ENCODE assay signal across 10 cellular contexts in genomic region chr12:64583395-64584172, GRCh38. TPM values are rescaled to one million over a fixed set of nuclear protein-coding genes. Genes with fewer than 3 reads are reported as not detected.
DNase-seq lines count a peak whose midpoint lies in the region; ATAC-seq and TF ChIP-seq lines count a peak whose summit lies in the region.
"Had no signal": no experiment of that assay in that cellular context is flagged by ENCODE, and none has a peak within 500 bp of the region (broad histone marks: within the 10 kb centered on the region; RNA-seq: fewer than 3 reads in every experiment).

No MANE protein-coding gene starts in this region.

- H3K4me3 ChIP-seq in HFF-Myc (replicated peaks; ENCODE audit: low read depth, low read length): no peak overlapping the region
- H3K4me3 ChIP-seq: tibial nerve had no signal

- peak; percentile 37 for DNase-seq in HFF-Myc (ENCODE audit: extremely low read depth, low read depth)
- DNase-seq in fibroblast of peridontal ligament (ENCODE audit: extremely low read depth): peak; percentile 58
- DNase-seq in sciatic nerve (ENCODE audit: low spot score): no peak
- DNase-seq in NCI-H774 (lab: John Stamatoyannopoulos, UW): no peak
- DNase-seq: NCI-H2081 had no signal

- TF ChIP-seq CTCF in HFF-Myc (IDR thresholded peaks at IDR 0.05; ENCODE audit: low read depth, low read length, missing control alignments): no peak

- ATAC-seq in SK-N-SH treated with all-trans-retinoic acid at 6 μM for 48 hours (peak; percentile 86), sciatic nerve (peak; percentile 55), GM19397 (IDR thresholded peaks at IDR 0.05; ENCODE audit: unreplicated experiment) (no peak), GM21619 (IDR thresholded peaks at IDR 0.05; ENCODE audit: unreplicated experiment) (no peak), GM19463 (IDR thresholded peaks at IDR 0.05; ENCODE audit: unreplicated experiment) (no peak)

- intact Hi-C loops in sciatic nerve (cut with DNase I): no loop called here

TF ChIP-seq in SK-N-SH treated with all-trans-retinoic acid at 6 μM for 48 hours, 23 proteins besides CTCF, POLR2A, EP300 and RAD21:
- TF ChIP-seq ZFP3 (CRISPR knock-in tag; IDR thresholded peaks at IDR 0.05) (no peak), CREB5 (CRISPR knock-in tag; IDR thresholded peaks at IDR 0.05; ENCODE audit: low read depth) (0 out of 2 replicates have a peak, but pooled peaks have one; percentile 18), TSHZ2 (CRISPR knock-in tag; IDR thresholded peaks at IDR 0.05) (peak; percentile 51; the same call in 1 of the 2 replicates), ZC3H10 (CRISPR knock-in tag; IDR thresholded peaks at IDR 0.05) (no peak), BACH2 (CRISPR knock-in tag; IDR thresholded peaks at IDR 0.05; ENCODE audit: borderline replicate concordance) (no peak), CSDC2 (CRISPR knock-in tag; IDR thresholded peaks at IDR 0.05) (no peak), TCF4 (CRISPR knock-in tag; IDR thresholded peaks at IDR 0.05; ENCODE audit: borderline replicate concordance) (peak; percentile 87), ZNF565 (CRISPR knock-in tag; conservative IDR thresholded peaks at IDR 0.05; ENCODE audit: low read depth) (no peak), SNAI2 (CRISPR knock-in tag; IDR thresholded peaks at IDR 0.05) (no peak), PATZ1 (CRISPR knock-in tag; IDR thresholded peaks at IDR 0.05; ENCODE audit: borderline replicate concordance) (no peak), ZFP30 (CRISPR knock-in tag; IDR thresholded peaks at IDR 0.05) (no peak)

RNA-seq across cellular contexts. Expression of gene RASSF3, which starts 26.7 kb away (rescaled TPM):
- total RNA-seq in sciatic nerve: 49.3 TPM

Comparison
In these comparisons a context has a peak if more than half of its experiments do, and no peak if none do; other contexts are left out.
1. DNase-seq: peak in HFF-Myc (single experiment) and fibroblast of peridontal ligament (single experiment); none in sciatic nerve (single experiment) and NCI-H774 (single experiment).
2. ATAC-seq: peak in SK-N-SH treated with all-trans-retinoic acid at 6 μM for 48 hours (single experiment) and sciatic nerve (single experiment); none in GM19397 (single experiment), GM21619 (single experiment) and GM19463 (single experiment).